ENCODE assay signal across 18 cellular contexts in genomic region chr10:51029172-51029641, GRCh38. TPM values are rescaled to one million over a fixed set of nuclear protein-coding genes. Genes with fewer than 3 reads are reported as not detected.
DNase-seq lines count a peak whose midpoint lies in the region; ATAC-seq, FAIRE-seq and TF ChIP-seq lines count a peak whose summit lies in the region.
"Had no signal": no experiment of that assay in that cellular context is flagged by ENCODE, and none has a peak within 500 bp of the region (broad histone marks: within the 10 kb centered on the region; RNA-seq: fewer than 3 reads in every experiment).

No MANE protein-coding gene starts in this region.

- WGBS in SK-N-SH (ENCODE audit: low lambda C conversion rate), result 68% methylated on average over 2 of the region's 2 CpGs

- TF ChIP-seq EP300 in SK-N-SH (IDR thresholded peaks at IDR 0.05; ENCODE audit: borderline replicate concordance in 1 of 2, low read depth in 1 of 2, low read length in 1 of 2), result no peak

- DNase-seq in GM03348 (ENCODE audit: low spot score) (peak; percentile 38), SK-N-SH (no peak), keratinocyte (ENCODE audit: low read depth, low spot score) (no peak), tibial artery (no peak), GM13977 (ENCODE audit: low spot score) (no peak), hepatic stellate cell (ENCODE audit: low spot score) (no peak)
- DNase-seq: activated CD4-positive, alpha-beta memory T cell treated with anti-CD3 and anti-CD28 coated beads for 36 hours; activated T-cell treated with anti-CD3 and anti-CD28 coated beads, Interleukin-2, amount 50 U/mL, for 24 hours; C1 segment of cervical spinal cord; caudate nucleus; DMS153; effector memory CD4-positive, alpha-beta T cell; MV-4-11; naive B cell; NCI-H2081 treated with DMSO at 0.1 percent for 48 hours; NCI-H524 treated with DMSO at 0.1 percent for 48 hours had no signal

- H3K36me3 ChIP-seq in SK-N-SH (replicated peaks in 1 of 2; ENCODE audit: control insufficient read depth in 1 of 2, insufficient read depth in 2 of 2, low read length in 1 of 2), result no peaks in the 10 kb centered on the region
- no peaks in the 10 kb centered on the region for H3K36me3 ChIP-seq in keratinocyte (ENCODE audit: control insufficient read depth in 2 of 2, extremely low read depth in 1 of 2, insufficient read depth in 2 of 2, low read length in 2 of 2)
- H3K36me3 ChIP-seq in tibial artery, result no peaks in the 10 kb centered on the region

- H3F3A ChIP-seq in SK-N-SH (replicated peaks; ENCODE audit: insufficient read depth), result no peaks in the 10 kb centered on the region

- H3K27ac ChIP-seq in SK-N-SH (ENCODE audit: low read depth in 2 of 2, low read length in 1 of 2) (peak overlapping the region in 1 of 2 experiments; percentile 65; a peak in 1 of 4 replicates), keratinocyte (ENCODE audit: control insufficient read depth, insufficient read depth, low read length) (no peak overlapping the region), tibial artery (peak overlapping the region; percentile 79 to 82)

- in situ Hi-C loops in GM13977 (cut with MboI; ENCODE audit: low pct_unique_long_range_greater_than_20kb, low sequenced_read_pairs, unreplicated experiment), result no loop called here

- intact Hi-C loops in tibial artery (cut with DNase I; ENCODE audit: low total_unique reads), result no loop called here

- CTCF ChIA-PET in SK-N-SH (lab: Yijun Ruan, JAX), result interaction anchor here (0.7 to 1.4 kb wide), 6 partner anchors 9 to 1187 kb away, joined by 3 to 6 read pairs (median 3); no protein-coding TSS in a partner anchor

- H4K20me1 ChIP-seq in SK-N-SH (ENCODE audit: insufficient read depth) (no peaks in the 10 kb centered on the region), keratinocyte (ENCODE audit: control insufficient read depth, extremely low read depth, insufficient read depth, low read length) (no peaks in the 10 kb centered on the region)

- no peaks in the 10 kb centered on the region for H3K9me1 ChIP-seq in keratinocyte (ENCODE audit: control insufficient read depth, extremely low read depth, insufficient read depth, low read length)

- no peak for ATAC-seq in HG03342 (IDR thresholded peaks at IDR 0.05; ENCODE audit: unreplicated experiment)

- peak; percentile 72 for FAIRE-seq in keratinocyte (lab: Jason Lieb, UNC)
- FAIRE-seq: frontal cortex had no signal

- no peak overlapping the region for H2AFZ ChIP-seq in SK-N-SH (ENCODE audit: low read depth)
- no peak overlapping the region for H2AFZ ChIP-seq in keratinocyte (ENCODE audit: control insufficient read depth, low read length)

- H3K9ac ChIP-seq in SK-N-SH, result no peak overlapping the region
- no peak overlapping the region for H3K9ac ChIP-seq in keratinocyte (ENCODE audit: control insufficient read depth, extremely low read depth, insufficient read depth, low read length)

- H3K4me3 ChIP-seq in SK-N-SH (ENCODE audit: low read depth in 2 of 2, low read length in 1 of 2), result no peak overlapping the region
- H3K4me3 ChIP-seq in keratinocyte (ENCODE audit: control insufficient read depth in 2 of 3, extremely low read depth in 1 of 3, insufficient read depth in 2 of 3, low read depth in 1 of 3, low read length in 3 of 3), result no peak overlapping the region
- H3K4me3 ChIP-seq in tibial artery, result no peak overlapping the region

- POLR2A ChIA-PET in SK-N-SH (lab: Yijun Ruan, JAX), result no interaction called here

- no peaks in the 10 kb centered on the region for H3K27me3 ChIP-seq in SK-N-SH (ENCODE audit: insufficient read depth)
- no peaks in the 10 kb centered on the region for H3K27me3 ChIP-seq in keratinocyte (ENCODE audit: control insufficient read depth, extremely low read depth, insufficient read depth, low read length)
- no peaks in the 10 kb centered on the region for H3K27me3 ChIP-seq in tibial artery

- peaks cover 0 to 5% of the 10 kb centered on the region in 2 experiments; a peak in 2 of 4 replicates for H3K4me1 ChIP-seq in SK-N-SH (ENCODE audit: control insufficient read depth in 1 of 2, insufficient read depth in 2 of 2, low read depth in 1 of 2, low read length in 1 of 2)
- H3K4me1 ChIP-seq in keratinocyte (ENCODE audit: control insufficient read depth, extremely low read depth, insufficient read depth, low read length), result peaks cover 9% of the 10 kb centered on the region
- peaks cover 0 to 100% (median 62%) of the 10 kb centered on the region in 4 donors for H3K4me1 ChIP-seq in tibial artery

- H3K9me2 ChIP-seq in SK-N-SH, result no peaks in the 10 kb centered on the region

- H3K9me3 ChIP-seq in SK-N-SH, result no peaks in the 10 kb centered on the region
- H3K9me3 ChIP-seq in keratinocyte (ENCODE audit: control insufficient read depth, low read depth, low read length), result no peaks in the 10 kb centered on the region
- H3K9me3 ChIP-seq in tibial artery, result no peaks in the 10 kb centered on the region

- H3K79me2 ChIP-seq in SK-N-SH (ENCODE audit: insufficient read depth) (no peaks in the 10 kb centered on the region), keratinocyte (ENCODE audit: control insufficient read depth, insufficient read depth, low read length) (no peaks in the 10 kb centered on the region)

- TF ChIP-seq CTCF in SK-N-SH (IDR thresholded peaks at IDR 0.05) (no peak), keratinocyte (optimal IDR thresholded peaks at IDR 0.05 in 1 of 3, IDR thresholded peaks at IDR 0.05 in 1 of 3, conservative IDR thresholded peaks at IDR 0.05 in 1 of 3; ENCODE audit: extremely low read depth in 1 of 3, insufficient read depth in 2 of 3, low read length in 3 of 3) (no peak), tibial artery (IDR thresholded peaks at IDR 0.05) (no peak), GM13977 (IDR thresholded peaks at IDR 0.05; ENCODE audit: extremely low read depth, insufficient read depth, missing control alignments) (no peak)

- TF ChIP-seq RAD21 in SK-N-SH (IDR thresholded peaks at IDR 0.05; ENCODE audit: low read length), result no peak

- no peak overlapping the region for H3K4me2 ChIP-seq in SK-N-SH
- H3K4me2 ChIP-seq in keratinocyte (ENCODE audit: control insufficient read depth, extremely low read depth, insufficient read depth, low read depth, low read length), result no peak overlapping the region

- dilution Hi-C loops in keratinocyte (cut with MboI; ENCODE audit: extremely low pct_ligation_motif_present, low sequenced_read_pairs), result no loop called here

TF ChIP-seq in SK-N-SH, 30 proteins besides CTCF, POLR2A, EP300 and RAD21:
- TF ChIP-seq USF1 (IDR thresholded peaks at IDR 0.05; ENCODE audit: borderline replicate concordance, low read depth), result no peak
- no peak for TF ChIP-seq FOSL2 (IDR thresholded peaks at IDR 0.05; ENCODE audit: borderline replicate concordance, low read depth)
- TF ChIP-seq RXRA (IDR thresholded peaks at IDR 0.05; ENCODE audit: borderline replicate concordance, low read depth), result no peak
- peak; percentile 19; the same call in 1 of the 2 replicates for TF ChIP-seq TCF12 (IDR thresholded peaks at IDR 0.05)
- TF ChIP-seq SMC3 (IDR thresholded peaks at IDR 0.05; ENCODE audit: low read depth, low read length), result no peak
TF ChIP-seq in SK-N-SH: peak in this region for 1.

RNA-seq across cellular contexts. Expression of gene PRKG1, which starts 45.1 kb away (rescaled TPM):
- polyA plus RNA-seq in SK-N-SH (2012; rRNA removed) (4.1 and 4.3 TPM in 2 replicates), keratinocyte (0.06 to 0.30 TPM (median 0.24 TPM) in 3 replicates)
- polyA plus RNA-seq in SK-N-SH (2012; cell fraction: cytosol; rRNA removed), result 3.6 and 3.8 TPM in 2 replicates
- polyA plus RNA-seq in SK-N-SH (2012; cell fraction: nucleus; rRNA removed), result 4.3 and 5.6 TPM in 2 replicates
- 0.04 TPM for polyA plus RNA-seq in keratinocyte (2011; ENCODE audit: low read depth)
- polyA plus RNA-seq in keratinocyte (2011; cell fraction: cytosol; rRNA removed), result 0.06 and 0.16 TPM in 2 replicates
- polyA plus RNA-seq in keratinocyte (2011; cell fraction: nucleus; rRNA removed), result 0.20 and 0.33 TPM in 2 replicates
- 0.06 and 0.16 TPM in 2 replicates for polyA plus RNA-seq in keratinocyte (2012; ENCODE audit: low replicate concordance)
- 0.03 to 0.23 TPM (median 0.07 TPM) in 3 replicates for polyA minus RNA-seq in keratinocyte
- not detected for polyA minus RNA-seq in keratinocyte (2011; cell fraction: cytosol; rRNA and poly(A)+ RNA removed)
- 1.2 and 3.0 TPM in 2 replicates for polyA minus RNA-seq in keratinocyte (2011; cell fraction: nucleus; rRNA and poly(A)+ RNA removed)
